ENCODE assay signal across 12 cellular contexts in the genomic region with DNA sequence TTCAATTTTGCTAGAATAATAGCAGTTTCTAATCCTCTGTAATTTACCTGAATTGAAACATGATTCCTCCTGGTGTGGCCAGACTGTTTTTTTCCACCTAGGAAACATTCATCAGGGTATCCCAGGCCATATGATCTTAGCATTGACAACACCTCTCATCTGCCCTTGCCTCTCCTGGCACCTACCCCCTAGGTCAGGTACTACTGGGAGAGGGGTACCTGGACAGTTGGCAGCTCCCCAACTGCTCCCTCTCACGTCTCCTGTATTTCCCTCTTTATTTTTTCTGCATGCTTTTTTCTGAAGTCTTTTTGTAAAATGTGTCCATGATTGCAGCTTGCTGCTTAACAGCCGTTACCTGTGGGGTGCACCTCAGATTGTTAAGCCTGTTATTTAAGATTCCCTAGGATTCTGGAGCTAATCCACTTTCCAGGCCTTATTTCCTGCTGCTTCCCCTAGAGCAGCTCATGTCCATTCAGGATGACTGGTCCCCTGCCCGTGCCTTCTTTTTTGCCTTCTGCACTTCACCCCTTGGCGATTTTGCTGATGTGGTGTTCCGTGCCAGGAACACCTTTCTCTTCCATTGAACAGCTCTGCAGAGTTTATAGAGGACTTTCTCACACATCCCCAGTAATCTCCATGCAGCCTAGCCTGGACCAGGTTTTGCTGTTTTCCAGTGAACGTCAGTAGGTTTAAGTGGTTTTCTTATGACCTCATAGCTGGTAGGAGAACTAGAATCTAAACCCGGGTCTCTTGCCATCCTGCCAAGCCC. TPM values are rescaled to one million over a fixed set of nuclear protein-coding genes. Genes with fewer than 3 reads are reported as not detected.
A peak's percentile ranks its signal among the peaks of the same experiment; 100 is the strongest.
DNase-seq lines count a peak whose midpoint lies in the region; ATAC-seq and TF ChIP-seq lines count a peak whose summit lies in the region.
"Had no signal": no experiment of that assay in that cellular context is flagged by ENCODE, and none has a peak within 500 bp of the region (broad histone marks: within the 10 kb centered on the region; RNA-seq: fewer than 3 reads in every experiment).

No MANE protein-coding gene starts in this region.

- H3K4me3 ChIP-seq in NT2/D1 (ENCODE audit: insufficient read length, low read depth) (no peak overlapping the region), fibroblast of the aortic adventitia (ENCODE audit: low read depth, low read length) (no peak overlapping the region), Peyer's patch (no peak overlapping the region)
- H3K4me3 ChIP-seq: gastroesophageal sphincter, GM12878 had no signal

- H3K27me3 ChIP-seq in NT2/D1 (ENCODE audit: insufficient read depth, insufficient read length) = no peaks in the 10 kb centered on the region
- H3K27me3 ChIP-seq in Peyer's patch = no peaks in the 10 kb centered on the region
- H3K27me3 ChIP-seq: gastroesophageal sphincter had no signal

- H3K36me3 ChIP-seq in NT2/D1 (ENCODE audit: insufficient read depth, insufficient read length, low read length) = no peaks in the 10 kb centered on the region
- no peaks in the 10 kb centered on the region for H3K36me3 ChIP-seq in Peyer's patch
- H3K36me3 ChIP-seq: gastroesophageal sphincter had no signal

- no peak overlapping the region for H3K9ac ChIP-seq in NT2/D1 (ENCODE audit: insufficient read length, low read depth)

- TF ChIP-seq CTCF in fibroblast of the aortic adventitia (IDR thresholded peaks at IDR 0.05; ENCODE audit: insufficient read depth, low read length) = no peak
- TF ChIP-seq CTCF in Peyer's patch (IDR thresholded peaks at IDR 0.05) = no peak

- no peak for TF ChIP-seq POLR2A in Peyer's patch (IDR thresholded peaks at IDR 0.05)

- H3K4me1 ChIP-seq in NT2/D1 (ENCODE audit: insufficient read depth, insufficient read length) = peaks cover 4% of the 10 kb centered on the region
- H3K4me1 ChIP-seq in Peyer's patch = peaks cover 0 to 20% (median 0%) of the 10 kb centered on the region in 4 donors

- peak; percentile 56 for DNase-seq in DMS 273 (lab: John Stamatoyannopoulos, UW; ENCODE audit: unreplicated experiment)
- DNase-seq in DMS 273 treated with DMSO at 0.1 percent for 48 hours (lab: John Stamatoyannopoulos, UW) = no peak
- peak; percentile 23 for DNase-seq in NT2/D1 (ENCODE audit: low read depth, low spot score)
- peak; percentile 25 for DNase-seq in fibroblast of the aortic adventitia (ENCODE audit: low read depth)
- DNase-seq in retina = peak; percentile 42
- DNase-seq in activated gamma-delta T cell (lab: John Stamatoyannopoulos, UW) = no peak
- DNase-seq in Peyer's patch = no peak

- no peak for ATAC-seq in GM18870 (IDR thresholded peaks at IDR 0.05; ENCODE audit: unreplicated experiment)
- ATAC-seq: activated T-helper 17 cell treated with anti-CD3 and anti-CD28 coated beads, Interleukin-2, amount 50 U/mL, for 72 hours; gastroesophageal sphincter; GM12878 had no signal

- no peaks in the 10 kb centered on the region for H3K9me3 ChIP-seq in NT2/D1 (ENCODE audit: insufficient read depth, low read length)
- H3K9me3 ChIP-seq in Peyer's patch = no peaks in the 10 kb centered on the region
- H3K9me3 ChIP-seq: gastroesophageal sphincter had no signal

- no peak overlapping the region for H3K27ac ChIP-seq in Peyer's patch
- H3K27ac ChIP-seq: 22Rv1, gastroesophageal sphincter had no signal

RNA-seq across cellular contexts. Expression of a gene that starts 33.6 kb away (rescaled TPM):
- total RNA-seq in fibroblast of the aortic adventitia (ENCODE audit: low replicate concordance) (22.0 and 24.1 TPM in 2 replicates), Peyer's patch (10 to 100 TPM; 18.2 to 46.4 (median 26.2) TPM)

Comparison
In these comparisons a context has a peak if more than half of its experiments do, and no peak if none do; other contexts are left out.
1. DNase-seq: peak in DMS 273 (single experiment), NT2/D1 (single experiment), fibroblast of the aortic adventitia (single experiment) and retina (single experiment); none in DMS 273 treated with DMSO at 0.1 percent for 48 hours (single experiment), activated gamma-delta T cell (single experiment) and Peyer's patch (0 of 3).